9 cellular contexts compared by ENCODE assay signal in genomic region chr15:37891754-37892368, GRCh38. TPM values are rescaled to one million over a fixed set of nuclear protein-coding genes. Genes with fewer than 3 reads are reported as not detected.
DNase-seq lines count a peak whose midpoint lies in the region; ATAC-seq and TF ChIP-seq lines count a peak whose summit lies in the region.
"Had no signal": no experiment of that assay in that cellular context is flagged by ENCODE, and none has a peak within 500 bp of the region (broad histone marks: within the 10 kb centered on the region; RNA-seq: fewer than 3 reads in every experiment).

No MANE protein-coding gene starts in this region.

- no peaks in the 10 kb centered on the region for H4K20me1 ChIP-seq in KMS-11 (ENCODE audit: insufficient read depth)

- H3K79me2 ChIP-seq in KMS-11 (ENCODE audit: insufficient read depth, low read depth): no peaks in the 10 kb centered on the region

- H3K27me3 ChIP-seq in KMS-11 (ENCODE audit: insufficient read depth, low read depth): no peaks in the 10 kb centered on the region

- peak; percentile 33 for ATAC-seq in activated naive CD8-positive, alpha-beta T cell treated with anti-CD3 and anti-CD28 coated beads, Interleukin-2, amount 50 U/mL, for 24 hours
- ATAC-seq in SK-N-SH treated with all-trans-retinoic acid at 6 μM for 48 hours: peak; percentile 99

- H3K4me3 Mint-ChIP-seq in activated naive CD8-positive, alpha-beta T cell treated with anti-CD3 and anti-CD28 coated beads, Interleukin-2, amount 50 U/mL, for 24 hours: no peak overlapping the region
- no peak overlapping the region for H3K4me3 Mint-ChIP-seq in activated naive CD8-positive, alpha-beta T cell treated with anti-CD3 and anti-CD28 coated beads for 36 hours
- H3K4me3 Mint-ChIP-seq in progenitor cell of endocrine pancreas (ENCODE audit: low read depth): no peak overlapping the region
- H3K4me3 Mint-ChIP-seq in activated naive CD4-positive, alpha-beta T cell treated with anti-CD3 and anti-CD28 coated beads, Interleukin-2, amount 10 ng/mL, durations not matched to agents 7 days and 5 days: no peak overlapping the region
- H3K4me3 Mint-ChIP-seq: central memory CD8-positive, alpha-beta T cell had no signal

- peak; percentile 93 for TF ChIP-seq CTCF in KMS-11 (conservative IDR thresholded peaks at IDR 0.05; ENCODE audit: low read depth, low read length)
- TF ChIP-seq CTCF in fibroblast of villous mesenchyme (IDR thresholded peaks at IDR 0.05; ENCODE audit: insufficient read depth, low read depth, low read length): peak; percentile 91
- peak; percentile 88 for TF ChIP-seq CTCF in progenitor cell of endocrine pancreas (IDR thresholded peaks at IDR 0.05; ENCODE audit: unreplicated experiment)

- DNase-seq in activated naive CD8-positive, alpha-beta T cell treated with anti-CD3 and anti-CD28 coated beads, Interleukin-2, amount 50 U/mL, for 24 hours: no peak
- no peak for DNase-seq in activated naive CD8-positive, alpha-beta T cell treated with anti-CD3 and anti-CD28 coated beads for 36 hours
- peak; percentile 59 for DNase-seq in fibroblast of villous mesenchyme (ENCODE audit: low read depth)
- DNase-seq in progenitor cell of endocrine pancreas (ENCODE audit: low spot score, unreplicated experiment): no peak
- DNase-seq in UCSD-AML1 (lab: John Stamatoyannopoulos, UW; ENCODE audit: unreplicated experiment): no peak
- no peak for DNase-seq in activated naive CD4-positive, alpha-beta T cell treated with anti-CD3 and anti-CD28 coated beads, Interleukin-2, amount 10 ng/mL, durations not matched to agents 7 days and 5 days

- H3K27me3 Mint-ChIP-seq in activated naive CD8-positive, alpha-beta T cell treated with anti-CD3 and anti-CD28 coated beads, Interleukin-2, amount 50 U/mL, for 24 hours: peaks cover 12% of the 10 kb centered on the region
- peaks cover 8% of the 10 kb centered on the region for H3K27me3 Mint-ChIP-seq in activated naive CD8-positive, alpha-beta T cell treated with anti-CD3 and anti-CD28 coated beads for 36 hours
- no peaks in the 10 kb centered on the region for H3K27me3 Mint-ChIP-seq in progenitor cell of endocrine pancreas
- H3K27me3 Mint-ChIP-seq in activated naive CD4-positive, alpha-beta T cell treated with anti-CD3 and anti-CD28 coated beads, Interleukin-2, amount 10 ng/mL, durations not matched to agents 7 days and 5 days: no peaks in the 10 kb centered on the region

- no peak overlapping the region for H3K9ac ChIP-seq in KMS-11

- no peak overlapping the region for H3K4me2 ChIP-seq in KMS-11

- H3K9me3 Mint-ChIP-seq in activated naive CD8-positive, alpha-beta T cell treated with anti-CD3 and anti-CD28 coated beads, Interleukin-2, amount 50 U/mL, for 24 hours: no peaks in the 10 kb centered on the region
- H3K9me3 Mint-ChIP-seq in activated naive CD8-positive, alpha-beta T cell treated with anti-CD3 and anti-CD28 coated beads for 36 hours: no peaks in the 10 kb centered on the region
- H3K9me3 Mint-ChIP-seq in progenitor cell of endocrine pancreas (ENCODE audit: low read depth): peaks cover 9% of the 10 kb centered on the region
- H3K9me3 Mint-ChIP-seq in activated naive CD4-positive, alpha-beta T cell treated with anti-CD3 and anti-CD28 coated beads, Interleukin-2, amount 10 ng/mL, durations not matched to agents 7 days and 5 days: no peaks in the 10 kb centered on the region
- H3K9me3 Mint-ChIP-seq: central memory CD8-positive, alpha-beta T cell had no signal

- no peak overlapping the region for H3K27ac Mint-ChIP-seq in activated naive CD8-positive, alpha-beta T cell treated with anti-CD3 and anti-CD28 coated beads, Interleukin-2, amount 50 U/mL, for 24 hours
- no peak overlapping the region for H3K27ac Mint-ChIP-seq in activated naive CD8-positive, alpha-beta T cell treated with anti-CD3 and anti-CD28 coated beads for 36 hours
- H3K27ac Mint-ChIP-seq in progenitor cell of endocrine pancreas: no peak overlapping the region
- no peak overlapping the region for H3K27ac Mint-ChIP-seq in activated naive CD4-positive, alpha-beta T cell treated with anti-CD3 and anti-CD28 coated beads, Interleukin-2, amount 10 ng/mL, durations not matched to agents 7 days and 5 days

- H2AFZ ChIP-seq in KMS-11 (ENCODE audit: low read depth): peak overlapping the region; percentile 18

- no peak overlapping the region for H3K4me3 ChIP-seq in KMS-11 (IDR thresholded peaks at IDR 0.05; ENCODE audit: insufficient read depth, low read depth, low read length)
- H3K4me3 ChIP-seq in fibroblast of villous mesenchyme (ENCODE audit: low read depth, low read length): no peak overlapping the region

- H3K36me3 ChIP-seq in KMS-11 (ENCODE audit: insufficient read depth): no peaks in the 10 kb centered on the region

- H3K27ac ChIP-seq in KMS-11: no peak overlapping the region

- peaks cover 9% of the 10 kb centered on the region for H3K4me1 ChIP-seq in KMS-11 (ENCODE audit: low read depth, poor library complexity, severe bottlenecking)

- H3K36me3 Mint-ChIP-seq in activated naive CD8-positive, alpha-beta T cell treated with anti-CD3 and anti-CD28 coated beads, Interleukin-2, amount 50 U/mL, for 24 hours (ENCODE audit: low read depth): no peaks in the 10 kb centered on the region
- no peaks in the 10 kb centered on the region for H3K36me3 Mint-ChIP-seq in activated naive CD8-positive, alpha-beta T cell treated with anti-CD3 and anti-CD28 coated beads for 36 hours
- no peaks in the 10 kb centered on the region for H3K36me3 Mint-ChIP-seq in progenitor cell of endocrine pancreas (ENCODE audit: insufficient read depth)
- H3K36me3 Mint-ChIP-seq in activated naive CD4-positive, alpha-beta T cell treated with anti-CD3 and anti-CD28 coated beads, Interleukin-2, amount 10 ng/mL, durations not matched to agents 7 days and 5 days: no peaks in the 10 kb centered on the region

- CTCF ChIA-PET in activated naive CD4-positive, alpha-beta T cell treated with anti-CD3 and anti-CD28 coated beads, Interleukin-2, amount 10 ng/mL, durations not matched to agents 7 days and 5 days (lab: Charles Lee): interaction anchor here (0.8 to 2.4 kb wide), 4 partner anchors 9 to 31 kb away, joined by 3 to 9 read pairs (median 3); no protein-coding TSS in a partner anchor

- H3K4me1 Mint-ChIP-seq in activated naive CD8-positive, alpha-beta T cell treated with anti-CD3 and anti-CD28 coated beads, Interleukin-2, amount 50 U/mL, for 24 hours: no peaks in the 10 kb centered on the region
- no peaks in the 10 kb centered on the region for H3K4me1 Mint-ChIP-seq in activated naive CD8-positive, alpha-beta T cell treated with anti-CD3 and anti-CD28 coated beads for 36 hours
- peaks cover 3% of the 10 kb centered on the region for H3K4me1 Mint-ChIP-seq in progenitor cell of endocrine pancreas (ENCODE audit: low read depth)
- H3K4me1 Mint-ChIP-seq in activated naive CD4-positive, alpha-beta T cell treated with anti-CD3 and anti-CD28 coated beads, Interleukin-2, amount 10 ng/mL, durations not matched to agents 7 days and 5 days: no peaks in the 10 kb centered on the region
- H3K4me1 Mint-ChIP-seq: central memory CD8-positive, alpha-beta T cell had no signal

TF ChIP-seq in SK-N-SH treated with all-trans-retinoic acid at 6 μM for 48 hours, 23 proteins besides CTCF, POLR2A, EP300 and RAD21 (continues in another document):
- TF ChIP-seq BACH2 (CRISPR knock-in tag; IDR thresholded peaks at IDR 0.05; ENCODE audit: borderline replicate concordance): no peak
- TF ChIP-seq PATZ1 (CRISPR knock-in tag; IDR thresholded peaks at IDR 0.05; ENCODE audit: borderline replicate concordance): no peak
- TF ChIP-seq ZC3H10 (CRISPR knock-in tag; IDR thresholded peaks at IDR 0.05): no peak
- TF ChIP-seq TCF4 (CRISPR knock-in tag; IDR thresholded peaks at IDR 0.05; ENCODE audit: borderline replicate concordance): no peak
- TF ChIP-seq ZNF8 (CRISPR knock-in tag; IDR thresholded peaks at IDR 0.05): no peak
- no peak for TF ChIP-seq ZFP30 (CRISPR knock-in tag; IDR thresholded peaks at IDR 0.05)
- TF ChIP-seq CSDC2 (CRISPR knock-in tag; IDR thresholded peaks at IDR 0.05): no peak
- TF ChIP-seq ARNTL (CRISPR knock-in tag; IDR thresholded peaks at IDR 0.05; ENCODE audit: borderline replicate concordance, low read depth): no peak
- TF ChIP-seq RARB (CRISPR knock-in tag; IDR thresholded peaks at IDR 0.05): no peak
- TF ChIP-seq ESRRG (CRISPR knock-in tag; IDR thresholded peaks at IDR 0.05): no peak

RNA-seq across cellular contexts. Expression of gene TMCO5A, which starts 42.6 kb away (rescaled TPM):
- not detected for total RNA-seq in activated naive CD8-positive, alpha-beta T cell treated with anti-CD3 and anti-CD28 coated beads for 36 hours
- not detected in 2 replicates for total RNA-seq in fibroblast of villous mesenchyme
- not detected in 2 replicates for total RNA-seq in progenitor cell of endocrine pancreas
